9 cellular contexts compared by ENCODE assay signal in the genomic region with DNA sequence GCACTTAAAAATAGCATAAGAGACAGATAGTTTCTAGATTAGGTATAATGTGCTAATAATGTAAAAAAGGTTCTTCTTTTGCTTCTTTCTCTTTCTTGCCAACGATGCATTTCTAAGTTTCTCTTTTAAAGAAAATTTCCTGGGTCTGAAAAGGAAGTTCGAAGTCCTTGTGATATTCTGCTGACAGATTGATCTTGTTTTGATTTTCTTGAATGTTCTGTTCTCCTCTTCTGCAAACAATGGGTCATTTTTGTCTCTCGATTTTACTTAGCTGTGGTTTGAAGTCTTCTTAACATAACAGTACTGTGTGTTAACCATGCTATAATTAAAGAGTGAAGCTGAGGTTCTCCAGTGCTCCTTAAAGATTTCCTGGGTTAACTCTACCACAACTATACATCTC.
DNase-seq lines count a peak whose midpoint lies in the region; ATAC-seq, FAIRE-seq and TF ChIP-seq lines count a peak whose summit lies in the region.
"Had no signal": no experiment of that assay in that cellular context is flagged by ENCODE, and none has a peak within 500 bp of the region (broad histone marks: within the 10 kb centered on the region; RNA-seq: fewer than 3 reads in every experiment).

No MANE protein-coding gene starts in this region.

- no peak for TF ChIP-seq EP300 in HepG2 (IDR thresholded peaks at IDR 0.05; ENCODE audit: low read depth in 2 of 2, low read length in 2 of 2)
- TF ChIP-seq EP300 in HepG2 (CRISPR knock-in tag; IDR thresholded peaks at IDR 0.05; ENCODE audit: borderline replicate concordance), result no peak

- H3K4ac ChIP-seq in trophoblast cell (ENCODE audit: low read depth, low read length), result no peak overlapping the region

- FAIRE-seq in HepG2 (lab: Jason Lieb, UNC), result no peak

- H3K27ac ChIP-seq in HepG2 (ENCODE audit: extremely low read length, insufficient read depth, low read length) (no peak overlapping the region), trophoblast cell (ENCODE audit: low read depth, low read length) (no peak overlapping the region)

- no peaks in the 10 kb centered on the region for H3K27me3 ChIP-seq in HepG2 (ENCODE audit: control insufficient read depth in 1 of 2, insufficient read depth in 2 of 2, low read length in 2 of 2)
- no peaks in the 10 kb centered on the region for H3K27me3 ChIP-seq in trophoblast cell (ENCODE audit: insufficient read depth, low read length)

- H3K9me3 Mint-ChIP-seq in immature natural killer cell, result no peaks in the 10 kb centered on the region

- H2BK12ac ChIP-seq in trophoblast cell (ENCODE audit: low read length), result no peak overlapping the region

- H3K4me1 ChIP-seq in HepG2 (ENCODE audit: insufficient read depth, low read length) (peaks cover 8% of the 10 kb centered on the region), trophoblast cell (ENCODE audit: control insufficient read depth in 1 of 2, insufficient read depth in 2 of 2, low read length in 2 of 2) (no peaks in the 10 kb centered on the region)

- TF ChIP-seq POLR2A in HepG2 (IDR thresholded peaks at IDR 0.05; ENCODE audit: insufficient read depth in 1 of 2, low read depth in 2 of 2, low read length in 2 of 2), result no peak

- no peak overlapping the region for H3K9ac ChIP-seq in HepG2 (ENCODE audit: insufficient read depth, low read depth, low read length)
- no peak overlapping the region for H3K9ac ChIP-seq in trophoblast cell (ENCODE audit: low read length)

- POLR2A ChIA-PET in HepG2 (lab: Yijun Ruan, JAX), result interaction anchor here (2.2 kb wide), 1 partner anchor 10 kb away, joined by 13 read pairs; no protein-coding TSS in a partner anchor

- no peaks in the 10 kb centered on the region for H4K20me1 ChIP-seq in HepG2 (ENCODE audit: insufficient read depth, low read length)

- no peak overlapping the region for H3K18ac ChIP-seq in trophoblast cell (ENCODE audit: low read length)

- CTCF ChIA-PET in HepG2 (lab: Yijun Ruan, JAX; ENCODE audit: low intra/inter-chr PET ratio, low total read pairs), result no interaction called here

- WGBS in HepG2 (ENCODE audit: low lambda C conversion rate), result 58% methylated on average over 3 of the region's 3 CpGs
- WGBS in trophoblast cell (ENCODE audit: extremely low coverage, insufficient coverage, insufficient read length), result no CpG with 5 or more reads among the region's 3 CpGs

- H3K23ac ChIP-seq in trophoblast cell (ENCODE audit: low read length), result no peak overlapping the region

- H2AFZ ChIP-seq in HepG2 (ENCODE audit: low read length) (no peak overlapping the region), trophoblast cell (ENCODE audit: insufficient read depth, low read length, poor library complexity) (no peak overlapping the region)

- intact Hi-C loops in HepG2 (cut with micrococcal nuclease; ENCODE audit: unreplicated experiment), result no loop called here

- no peaks in the 10 kb centered on the region for H3K27me3 Mint-ChIP-seq in immature natural killer cell (ENCODE audit: low read depth in 3 of 3)

- no peak overlapping the region for H2AK5ac ChIP-seq in trophoblast cell (ENCODE audit: low read length)

- peak overlapping the region in 3 of 5 donors; percentile 0 to 68 (median 23) for H3K4me3 Mint-ChIP-seq in immature natural killer cell

- H3K4me2 ChIP-seq in HepG2 (ENCODE audit: low read depth, low read length), result no peak overlapping the region
- no peak overlapping the region for H3K4me2 ChIP-seq in trophoblast cell (ENCODE audit: low read length)

- DNase-seq in immature natural killer cell, result no peak
- no peak for DNase-seq in KG1 (lab: John Stamatoyannopoulos, UW)
- no peak for DNase-seq in HepG2 (ENCODE audit: low spot score)
- no peak for DNase-seq in trophoblast cell
- DNase-seq in HUDEP-2 (lab: John Stamatoyannopoulos, UW; ENCODE audit: unreplicated experiment in 76 of 76), result no peak
- DNase-seq: NCI-H1105 treated with DMSO at 0.1 percent for 48 hours had no signal

- H3K27ac Mint-ChIP-seq in immature natural killer cell, result peak overlapping the region in 5 of 6 donors; percentile 47 to 92 (median 64)

- no peak overlapping the region for H4K8ac ChIP-seq in trophoblast cell (ENCODE audit: low read depth, low read length)

- ATAC-seq in GM18508 (IDR thresholded peaks at IDR 0.05; ENCODE audit: insufficient read depth, unreplicated experiment) (peak; percentile 59), GM21529 (IDR thresholded peaks at IDR 0.05; ENCODE audit: unreplicated experiment) (peak; percentile 86), HG03460 (IDR thresholded peaks at IDR 0.05; ENCODE audit: unreplicated experiment) (peak; percentile 56), HepG2 (no peak)

- no peaks in the 10 kb centered on the region for H3K79me1 ChIP-seq in trophoblast cell (ENCODE audit: low read length)

- H3K36me3 ChIP-seq in HepG2 (replicated peaks in 1 of 2; ENCODE audit: control insufficient read depth in 1 of 2, insufficient read depth in 2 of 2, low read length in 2 of 2) (no peaks in the 10 kb centered on the region), trophoblast cell (ENCODE audit: control insufficient read depth in 1 of 2, insufficient read depth in 2 of 2, low read length in 2 of 2) (no peaks in the 10 kb centered on the region)

- no peak overlapping the region for H3K4me3 ChIP-seq in HepG2 (replicated peaks in 1 of 3; ENCODE audit: insufficient read depth in 1 of 3, low read depth in 2 of 3, low read length in 3 of 3)
- no peak overlapping the region for H3K4me3 ChIP-seq in trophoblast cell (ENCODE audit: low read depth, low read length)

- peaks cover 5% of the 10 kb centered on the region; the same call in 1 of the 2 replicates for H3K9me3 ChIP-seq in HepG2 (ENCODE audit: low read length)
- H3K9me3 ChIP-seq in trophoblast cell (ENCODE audit: insufficient read depth, low read depth, low read length), result peaks cover 1% of the 10 kb centered on the region

- no peak overlapping the region for H2BK5ac ChIP-seq in trophoblast cell (ENCODE audit: low read depth, low read length, poor library complexity)

- peaks cover 13 to 28% (median 15%) of the 10 kb centered on the region in 3 donors for H3K36me3 Mint-ChIP-seq in immature natural killer cell

- TF ChIP-seq RAD21 in HepG2 (CRISPR knock-in tag; IDR thresholded peaks at IDR 0.05), result no peak

- no TSS peak for BruUV-seq in HepG2 (replicated peaks; lab: Mats Ljungman, UMichigan)

- no peak for TF ChIP-seq CTCF in HepG2 (CRISPR knock-in tag; IDR thresholded peaks at IDR 0.05)

- H4K12ac ChIP-seq in trophoblast cell (ENCODE audit: low read depth, low read length), result no peak overlapping the region

- H3K14ac ChIP-seq in trophoblast cell (ENCODE audit: low read length), result no peak overlapping the region

- no peak overlapping the region for H2BK120ac ChIP-seq in trophoblast cell (ENCODE audit: insufficient read depth, low read length, poor library complexity)

- no peak overlapping the region for H4K91ac ChIP-seq in trophoblast cell (ENCODE audit: low read depth, low read length)

- H3K79me2 ChIP-seq in HepG2 (ENCODE audit: insufficient read depth, low read length) (no peaks in the 10 kb centered on the region), trophoblast cell (ENCODE audit: control insufficient read depth, insufficient read depth, low read length, poor library complexity) (no peaks in the 10 kb centered on the region)

- in situ Hi-C loops in HepG2 (cut with HindIII; ENCODE audit: extremely low pct_ligation_motif_present, low pct_unique_long_range_greater_than_20kb), result no loop called here

- H3K4me1 Mint-ChIP-seq in immature natural killer cell, result peaks cover 17 to 23% of the 10 kb centered on the region in 2 donors

TF ChIP-seq in HepG2, 621 proteins besides CTCF, POLR2A, EP300 and RAD21 (continues in another document):
- TF ChIP-seq ZFP1 (CRISPR knock-in tag; IDR thresholded peaks at IDR 0.05), result no peak
- no peak for TF ChIP-seq RCOR2 (CRISPR knock-in tag; IDR thresholded peaks at IDR 0.05)
- TF ChIP-seq MATR3 (CRISPR knock-in tag; IDR thresholded peaks at IDR 0.05), result no peak
- no peak for TF ChIP-seq ZNF33B (CRISPR knock-in tag; IDR thresholded peaks at IDR 0.05)
- TF ChIP-seq, protein P1, sequence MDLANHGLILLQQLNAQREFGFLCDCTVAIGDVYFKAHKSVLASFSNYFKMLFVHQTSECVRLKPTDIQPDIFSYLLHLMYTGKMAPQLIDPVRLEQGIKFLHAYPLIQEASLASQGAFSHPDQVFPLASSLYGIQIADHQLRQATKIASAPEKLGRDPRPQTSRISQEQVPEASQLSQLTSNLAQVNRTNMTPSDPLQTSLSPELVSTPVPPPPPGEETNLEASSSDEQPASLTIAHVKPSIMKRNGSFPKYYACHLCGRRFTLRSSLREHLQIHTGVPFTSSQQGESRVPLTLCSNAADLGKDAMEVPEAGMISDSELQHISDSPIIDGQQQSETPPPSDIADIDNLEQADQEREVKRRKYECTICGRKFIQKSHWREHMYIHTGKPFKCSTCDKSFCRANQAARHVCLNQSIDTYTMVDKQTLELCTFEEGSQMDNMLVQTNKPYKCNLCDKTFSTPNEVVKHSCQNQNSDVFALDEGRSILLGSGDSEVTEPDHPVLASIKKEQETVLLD (CRISPR knock-in tag; IDR thresholded peaks at IDR 0.05; ENCODE audit: low read depth), result no peak
- no peak for TF ChIP-seq ZNF382 (CRISPR knock-in tag; IDR thresholded peaks at IDR 0.05; ENCODE audit: borderline replicate concordance)
- TF ChIP-seq ETV5 (CRISPR knock-in tag; IDR thresholded peaks at IDR 0.05; ENCODE audit: borderline replicate concordance), result no peak
- TF ChIP-seq ZNF264 (CRISPR knock-in tag; IDR thresholded peaks at IDR 0.05), result no peak
- TF ChIP-seq ZNF652 (CRISPR knock-in tag; IDR thresholded peaks at IDR 0.05; ENCODE audit: borderline replicate concordance, low read depth), result no peak
- no peak for TF ChIP-seq MYNN (CRISPR knock-in tag; IDR thresholded peaks at IDR 0.05; ENCODE audit: low read depth)
- TF ChIP-seq ZBTB38 (CRISPR knock-in tag; IDR thresholded peaks at IDR 0.05), result no peak
- no peak for TF ChIP-seq ZNF235 (CRISPR knock-in tag; IDR thresholded peaks at IDR 0.05; ENCODE audit: borderline replicate concordance)
- TF ChIP-seq ZNF709 (CRISPR knock-in tag; IDR thresholded peaks at IDR 0.05), result no peak
- TF ChIP-seq ARNTL (CRISPR knock-in tag; IDR thresholded peaks at IDR 0.05), result no peak
- no peak for TF ChIP-seq ZNF549 (CRISPR knock-in tag; IDR thresholded peaks at IDR 0.05)
- TF ChIP-seq ARNT2 (CRISPR knock-in tag; IDR thresholded peaks at IDR 0.05; ENCODE audit: low read depth), result no peak
- TF ChIP-seq, protein P2, sequence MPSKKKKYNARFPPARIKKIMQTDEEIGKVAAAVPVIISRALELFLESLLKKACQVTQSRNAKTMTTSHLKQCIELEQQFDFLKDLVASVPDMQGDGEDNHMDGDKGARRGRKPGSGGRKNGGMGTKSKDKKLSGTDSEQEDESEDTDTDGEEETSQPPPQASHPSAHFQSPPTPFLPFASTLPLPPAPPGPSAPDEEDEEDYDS (CRISPR knock-in tag; IDR thresholded peaks at IDR 0.05), result no peak
- TF ChIP-seq ZNF670 (CRISPR knock-in tag; IDR thresholded peaks at IDR 0.05; ENCODE audit: borderline replicate concordance), result no peak
- TF ChIP-seq HHEX (CRISPR knock-in tag; IDR thresholded peaks at IDR 0.05), result no peak
